Comparison of ENCODE assay signal across 28 cellular contexts in the genomic region with DNA sequence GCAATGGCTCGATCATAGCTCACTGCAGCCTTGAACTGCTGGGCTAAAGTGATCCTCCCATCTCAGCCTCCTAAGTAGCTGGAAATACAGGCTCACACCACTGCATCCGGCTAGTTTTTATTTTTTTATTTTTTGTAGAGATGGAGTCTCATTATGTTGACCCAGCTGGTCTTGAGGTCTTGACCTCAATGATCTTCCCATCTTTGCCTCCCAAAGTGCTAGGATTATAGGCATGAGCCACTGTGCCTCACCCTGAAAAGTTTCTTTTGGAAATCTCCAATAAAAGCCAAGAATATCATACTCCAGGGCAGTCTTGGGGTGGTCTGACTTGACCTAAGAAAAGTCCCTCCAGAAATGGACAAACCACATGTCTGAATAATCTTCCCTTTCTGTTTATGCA.
"Had no signal": no experiment of that assay in that cellular context is flagged by ENCODE, and none has a peak within 500 bp of the region (broad histone marks: within the 10 kb centered on the region; RNA-seq: fewer than 3 reads in every experiment).

No MANE protein-coding gene starts in this region.

- H3K4me1 ChIP-seq: left lung, transverse colon, uterus had no signal

- H3K27ac Mint-ChIP-seq: immature natural killer cell; naive thymus-derived CD8-positive, alpha-beta T cell; nephron; progenitor cell of endocrine pancreas; stimulated activated naive B cell treated with anti-CD40 and anti-IgM and Interleukin-4, amounts not matched to agents 10 μg/mL and 1 μg/mL and 100 μg/mL, for 72 hours had no signal

- H3K27ac ChIP-seq: heart left ventricle, left lung, ovary, right atrium auricular region, right lobe of liver, skin epidermis, stomach, testis, thyroid gland, transverse colon, uterus had no signal

- H3K4me3 Mint-ChIP-seq: immature natural killer cell; naive thymus-derived CD8-positive, alpha-beta T cell; nephron; neural crest cell; stimulated activated naive B cell treated with anti-CD40 and anti-IgM and Interleukin-4, amounts not matched to agents 10 μg/mL and 1 μg/mL and 100 μg/mL, for 72 hours had no signal

- H3K4me1 Mint-ChIP-seq: immature natural killer cell; stimulated activated naive B cell treated with anti-CD40 and anti-IgM and Interleukin-4, amounts not matched to agents 10 μg/mL and 1 μg/mL and 100 μg/mL, for 72 hours had no signal

- H3K9me3 Mint-ChIP-seq: immature natural killer cell; nephron; neural crest cell; stimulated activated naive B cell treated with anti-CD40 and anti-IgM and Interleukin-4, amounts not matched to agents 10 μg/mL and 1 μg/mL and 100 μg/mL, for 72 hours had no signal

- H3K4me3 ChIP-seq: heart left ventricle, left lung, lung, ovary, right atrium auricular region, right lobe of liver, skin epidermis, stomach, testis, thyroid gland, transverse colon, uterus had no signal

- FAIRE-seq: islet of Langerhans, kidney had no signal

- H3K36me3 ChIP-seq: heart left ventricle, left lung, ovary, right atrium auricular region, right lobe of liver, stomach, thyroid gland, transverse colon, uterus had no signal

- H3K36me3 Mint-ChIP-seq: immature natural killer cell; naive thymus-derived CD8-positive, alpha-beta T cell; stimulated activated naive B cell treated with anti-CD40 and anti-IgM and Interleukin-4, amounts not matched to agents 10 μg/mL and 1 μg/mL and 100 μg/mL, for 72 hours had no signal

- H3K27me3 ChIP-seq: heart left ventricle, ovary, right atrium auricular region, right lobe of liver, stomach, testis, thyroid gland, transverse colon, uterus had no signal

- H3K9me3 ChIP-seq: heart left ventricle, left lung, ovary, right atrium auricular region, right lobe of liver, stomach, testis, thyroid gland, transverse colon, uterus had no signal

- ATAC-seq: heart left ventricle; left colon; left lung; naive thymus-derived CD8-positive, alpha-beta T cell; right lobe of liver; stimulated activated naive B cell treated with anti-CD40 and anti-IgM and Interleukin-4, amounts not matched to agents 10 μg/mL and 1 μg/mL and 100 μg/mL, for 72 hours; stimulated activated naive CD8-positive, alpha-beta T cell treated with anti-CD3 and anti-CD28 coated beads, Interleukin-15, Interleukin-2, amounts not matched to agents 100 U/mL and 50 U/mL, for 24 hours had no signal

- DNase-seq: heart left ventricle; hypothalamus; immature natural killer cell; kidney; left colon; left lung; naive thymus-derived CD8-positive, alpha-beta T cell; nucleus accumbens; ovary; right lobe of liver; stimulated activated CD4-positive, alpha-beta T cell treated with anti-CD3 and anti-CD28 coated beads, Interleukin-12 subunit alpha, Interleukin-12 subunit beta, amount 100 ng/mL, for 4 hours; stimulated activated CD4-positive, alpha-beta T cell treated with anti-CD3 and anti-CD28 coated beads, Interleukin-15, amount 100 ng/mL, for 24 hours; stimulated activated CD4-positive, alpha-beta T cell treated with anti-CD3 and anti-CD28 coated beads, Interleukin-2, amount 100 ng/mL, for 24 hours; stimulated activated CD4-positive, alpha-beta T cell treated with anti-CD3 and anti-CD28 coated beads, Interleukin-4, amount 100 ng/mL, for 1 hour; stimulated activated naive B cell treated with anti-CD40 and anti-IgM and Interleukin-4, amounts not matched to agents 10 μg/mL and 1 μg/mL and 100 μg/mL, for 72 hours; stimulated activated naive CD8-positive, alpha-beta T cell treated with anti-CD3 and anti-CD28 coated beads, Interleukin-15, Interleukin-2, amounts not matched to agents 100 U/mL and 50 U/mL, for 24 hours; stomach; testis; thyroid gland; transverse colon; uterus had no signal
